Comparison of ENCODE assay signal across 27 cellular contexts in genomic region chr9:112034216-112034611, GRCh38.
DNase-seq lines count a peak whose midpoint lies in the region; ATAC-seq and TF ChIP-seq lines count a peak whose summit lies in the region.
"Had no signal": no experiment of that assay in that cellular context is flagged by ENCODE, and none has a peak within 500 bp of the region (broad histone marks: within the 10 kb centered on the region; RNA-seq: fewer than 3 reads in every experiment).

No MANE protein-coding gene starts in this region.

- TF ChIP-seq CTCF in SK-N-SH (IDR thresholded peaks at IDR 0.05) (no peak), chondrocyte (IDR thresholded peaks at IDR 0.05) (no peak), mammary epithelial cell (conservative IDR thresholded peaks at IDR 0.05 in 1 of 2, IDR thresholded peaks at IDR 0.05 in 1 of 2; ENCODE audit: extremely low read depth in 1 of 2, insufficient read depth in 1 of 2, low read depth in 1 of 2, low read length in 2 of 2) (no peak)

- no peak overlapping the region for H3K4ac ChIP-seq in trophoblast cell (ENCODE audit: low read depth, low read length)

- H3K4me2 ChIP-seq in SK-N-SH (no peak overlapping the region), trophoblast cell (ENCODE audit: low read length) (no peak overlapping the region), mammary epithelial cell (ENCODE audit: insufficient read depth, low read depth, low read length) (no peak overlapping the region)
- H3K4me2 ChIP-seq: hepatocyte had no signal

- H3K27me3 Mint-ChIP-seq in IgD-negative memory B cell (no peaks in the 10 kb centered on the region), chondrocyte (ENCODE audit: low read depth) (no peaks in the 10 kb centered on the region)
- H3K27me3 Mint-ChIP-seq: brain; CD4-positive, alpha-beta memory T cell; effector memory CD8-positive, alpha-beta T cell had no signal

- no peak for TF ChIP-seq EP300 in SK-N-SH (IDR thresholded peaks at IDR 0.05; ENCODE audit: borderline replicate concordance in 1 of 2, low read depth in 1 of 2, low read length in 1 of 2)

- H3K27ac ChIP-seq in SK-N-SH (ENCODE audit: low read depth in 2 of 2, low read length in 1 of 2) (peak overlapping the region in 1 of 2 experiments; percentile 37; a peak in 2 of 4 replicates), trophoblast cell (ENCODE audit: low read depth, low read length) (no peak overlapping the region), mammary epithelial cell (ENCODE audit: insufficient read depth, low read depth, low read length) (no peak overlapping the region)
- H3K27ac ChIP-seq: 22Rv1, SJCRH30, transverse colon had no signal

- H3K14ac ChIP-seq in trophoblast cell (ENCODE audit: low read length) = no peak overlapping the region

- peaks cover 15% of the 10 kb centered on the region for H3F3A ChIP-seq in SK-N-SH (replicated peaks; ENCODE audit: insufficient read depth)

- intact Hi-C loops in mammary epithelial cell (cut with micrococcal nuclease) = no loop called here

- BruUV-seq in mammary epithelial cell (replicated peaks; lab: Mats Ljungman, UMichigan) = no TSS peak

- no peak overlapping the region for H2BK12ac ChIP-seq in trophoblast cell (ENCODE audit: low read length)

- H3K79me1 ChIP-seq in trophoblast cell (ENCODE audit: low read length) = peaks cover 6% of the 10 kb centered on the region

- no peak overlapping the region for H2BK5ac ChIP-seq in trophoblast cell (ENCODE audit: low read depth, low read length, poor library complexity)

- H3K4me3 Mint-ChIP-seq in IgD-negative memory B cell (peak overlapping the region in 2 of 4 donors; percentile 21 to 55), chondrocyte (ENCODE audit: unreplicated experiment) (no peak overlapping the region)
- H3K4me3 Mint-ChIP-seq: brain; nephron; T-helper 1 cell treated with Interleukin-12 subunit alpha and Interleukin-12 subunit beta and Interleukin-4 antibody, amounts not matched to agents 30 μg/mL and 1 μg/mL, for 36 hours had no signal

- H2AFZ ChIP-seq in SK-N-SH (ENCODE audit: low read depth) (no peak overlapping the region), trophoblast cell (ENCODE audit: insufficient read depth, low read length, poor library complexity) (no peak overlapping the region), mammary epithelial cell (ENCODE audit: low read depth, low read length) (no peak overlapping the region)
- H2AFZ ChIP-seq: hepatocyte had no signal

- no peak overlapping the region for H2BK120ac ChIP-seq in trophoblast cell (ENCODE audit: insufficient read depth, low read length, poor library complexity)

- WGBS in SK-N-SH (ENCODE audit: low lambda C conversion rate) = 90% methylated on average over 2 of the region's 2 CpGs
- no CpG with 5 or more reads among the region's 2 CpGs for WGBS in trophoblast cell (ENCODE audit: extremely low coverage, insufficient coverage, insufficient read length)
- 92% methylated on average over 2 of the region's 2 CpGs for WGBS in mammary epithelial cell (ENCODE audit: low coverage, missing lambda C conversion rate)

- H4K20me1 ChIP-seq in SK-N-SH (ENCODE audit: insufficient read depth) = no peaks in the 10 kb centered on the region
- H4K20me1 ChIP-seq in mammary epithelial cell (ENCODE audit: insufficient read depth, low read length) = no peaks in the 10 kb centered on the region

- H3K9me3 Mint-ChIP-seq in IgD-negative memory B cell (peaks cover 0 to 3% (median 0%) of the 10 kb centered on the region in 3 donors), chondrocyte (ENCODE audit: low read depth) (no peaks in the 10 kb centered on the region)
- H3K9me3 Mint-ChIP-seq: brain; CD4-positive, alpha-beta memory T cell; effector memory CD8-positive, alpha-beta T cell; nephron; T-helper 1 cell treated with Interleukin-12 subunit alpha and Interleukin-12 subunit beta and Interleukin-4 antibody, amounts not matched to agents 30 μg/mL and 1 μg/mL, for 36 hours had no signal

- H3K36me3 Mint-ChIP-seq in IgD-negative memory B cell (no peaks in the 10 kb centered on the region), chondrocyte (ENCODE audit: low read depth) (no peaks in the 10 kb centered on the region)

- H3K9ac ChIP-seq in SK-N-SH (no peak overlapping the region), trophoblast cell (ENCODE audit: low read length) (no peak overlapping the region), mammary epithelial cell (ENCODE audit: insufficient read depth, low read length) (no peak overlapping the region)

- no peak overlapping the region for H4K91ac ChIP-seq in trophoblast cell (ENCODE audit: low read depth, low read length)

- peak overlapping the region in 2 of 3 donors; percentile 39 to 93 for H3K27ac Mint-ChIP-seq in IgD-negative memory B cell
- peak overlapping the region; percentile 38 for H3K27ac Mint-ChIP-seq in chondrocyte (ENCODE audit: unreplicated experiment)
- H3K27ac Mint-ChIP-seq: brain; effector memory CD8-positive, alpha-beta T cell; nephron; T-helper 1 cell treated with Interleukin-12 subunit alpha and Interleukin-12 subunit beta and Interleukin-4 antibody, amounts not matched to agents 30 μg/mL and 1 μg/mL, for 36 hours had no signal

- no peak for ATAC-seq in SK-N-SH treated with all-trans-retinoic acid at 6 μM for 48 hours
- ATAC-seq in HG02588 (IDR thresholded peaks at IDR 0.05; ENCODE audit: unreplicated experiment) = no peak
- ATAC-seq: effector memory CD8-positive, alpha-beta T cell; esophagus mucosa; right cardiac atrium had no signal

- dilution Hi-C loops in mammary epithelial cell (cut with HindIII; ENCODE audit: low sequenced_read_pairs) = no loop called here

- no peak overlapping the region for H4K12ac ChIP-seq in trophoblast cell (ENCODE audit: low read depth, low read length)

- POLR2A ChIA-PET in SK-N-SH (lab: Yijun Ruan, JAX) = no interaction called here

- H3K4me1 ChIP-seq in SK-N-SH (ENCODE audit: control insufficient read depth in 1 of 2, insufficient read depth in 2 of 2, low read depth in 1 of 2, low read length in 1 of 2) (peaks cover 0 to 34% of the 10 kb centered on the region in 2 experiments), trophoblast cell (ENCODE audit: control insufficient read depth in 1 of 2, insufficient read depth in 2 of 2, low read length in 2 of 2) (peaks cover 12 to 14% of the 10 kb centered on the region in 2 experiments), mammary epithelial cell (ENCODE audit: insufficient read depth, low read length) (peaks cover 20% of the 10 kb centered on the region)

- DNase-seq in SK-N-SH (no peak), chondrocyte (ENCODE audit: low spot score) (no peak), trophoblast cell (no peak), mammary epithelial cell (no peak), HUDEP-2 (lab: John Stamatoyannopoulos, UW; ENCODE audit: unreplicated experiment in 76 of 76) (no peak)
- DNase-seq: CD4-positive, alpha-beta memory T cell; DMS 273 treated with DMSO at 0.1 percent for 48 hours; effector memory CD8-positive, alpha-beta T cell; foreskin melanocyte; Kasumi-1; left lung; NCI-H187; NCI-H2171 treated with DMSO at 0.1 percent for 48 hours; NCI-H524 treated with DMSO at 0.1 percent for 48 hours; pancreas; right cardiac atrium; SJCRH30; transverse colon had no signal

- no peak overlapping the region for H2AK5ac ChIP-seq in trophoblast cell (ENCODE audit: low read length)

- no peaks in the 10 kb centered on the region for H3K9me2 ChIP-seq in SK-N-SH

- H3K79me2 ChIP-seq in SK-N-SH (ENCODE audit: insufficient read depth) (no peaks in the 10 kb centered on the region), trophoblast cell (ENCODE audit: control insufficient read depth, insufficient read depth, low read length, poor library complexity) (no peaks in the 10 kb centered on the region), mammary epithelial cell (ENCODE audit: insufficient read depth, low read length) (no peaks in the 10 kb centered on the region)
- H3K79me2 ChIP-seq: hepatocyte had no signal

- H3K9me3 ChIP-seq in SK-N-SH (no peaks in the 10 kb centered on the region), trophoblast cell (ENCODE audit: insufficient read depth, low read depth, low read length) (no peaks in the 10 kb centered on the region), mammary epithelial cell (replicated peaks; ENCODE audit: insufficient read depth, low read length) (no peaks in the 10 kb centered on the region)
- H3K9me3 ChIP-seq: left lung, pancreas, transverse colon had no signal

- H3K4me3 ChIP-seq in SK-N-SH (ENCODE audit: low read depth in 2 of 2, low read length in 1 of 2) (no peak overlapping the region), trophoblast cell (ENCODE audit: low read depth, low read length) (no peak overlapping the region), mammary epithelial cell (replicated peaks in 1 of 3; ENCODE audit: insufficient read depth in 1 of 3, low read depth in 2 of 3, low read length in 3 of 3) (no peak overlapping the region)
- H3K4me3 ChIP-seq: hepatocyte, left lung, pancreas, SJCRH30, transverse colon had no signal

- H3K23ac ChIP-seq in trophoblast cell (ENCODE audit: low read length) = no peak overlapping the region

- H3K36me3 ChIP-seq in SK-N-SH (replicated peaks in 1 of 2; ENCODE audit: control insufficient read depth in 1 of 2, insufficient read depth in 2 of 2, low read length in 1 of 2) = no peaks in the 10 kb centered on the region
- peaks cover 0 to 2% of the 10 kb centered on the region in 2 experiments for H3K36me3 ChIP-seq in trophoblast cell (ENCODE audit: control insufficient read depth in 1 of 2, insufficient read depth in 2 of 2, low read length in 2 of 2)
- no peaks in the 10 kb centered on the region for H3K36me3 ChIP-seq in mammary epithelial cell (ENCODE audit: insufficient read depth, low read length)
- H3K36me3 ChIP-seq: pancreas, SJCRH30, transverse colon had no signal

- in situ Hi-C loops in mammary epithelial cell (cut with MboI; ENCODE audit: low sequenced_read_pairs in 2 of 2) = no loop called here

- H3K4me1 Mint-ChIP-seq in IgD-negative memory B cell = peaks cover 72 to 80% (median 77%) of the 10 kb centered on the region in 3 donors
- H3K4me1 Mint-ChIP-seq in chondrocyte (ENCODE audit: low read depth) = peaks cover 78% of the 10 kb centered on the region
- H3K4me1 Mint-ChIP-seq: brain had no signal

- H3K18ac ChIP-seq in trophoblast cell (ENCODE audit: low read length) = peak overlapping the region; percentile 6

- CTCF ChIA-PET in SK-N-SH (lab: Yijun Ruan, JAX) (interaction anchor here (1.0 kb wide), 1 partner anchor 34 kb away, joined by 3 read pairs; no protein-coding TSS in a partner anchor), mammary epithelial cell (lab: Charles Lee; ENCODE audit: low non-redundant PET) (no interaction called here)

- no peak for TF ChIP-seq RAD21 in SK-N-SH (IDR thresholded peaks at IDR 0.05; ENCODE audit: low read length)

- H4K8ac ChIP-seq in trophoblast cell (ENCODE audit: low read depth, low read length) = no peak overlapping the region

- H3K27me3 ChIP-seq in SK-N-SH (ENCODE audit: insufficient read depth) (no peaks in the 10 kb centered on the region), trophoblast cell (ENCODE audit: insufficient read depth, low read length) (no peaks in the 10 kb centered on the region), mammary epithelial cell (ENCODE audit: insufficient read depth, low read length) (no peaks in the 10 kb centered on the region)
- H3K27me3 ChIP-seq: hepatocyte, left lung, pancreas, SJCRH30, transverse colon had no signal

TF ChIP-seq in SK-N-SH, 30 proteins besides CTCF, POLR2A, EP300 and RAD21 (continues in another document):
- 0 out of 2 replicates have a peak, but pooled peaks have one; percentile 13 for TF ChIP-seq NFIC (IDR thresholded peaks at IDR 0.05; ENCODE audit: borderline replicate concordance)

TF ChIP-seq in SK-N-SH treated with all-trans-retinoic acid at 6 μM for 48 hours, 23 proteins besides CTCF, POLR2A, EP300 and RAD21 (continues in another document):
- no peak for TF ChIP-seq RARB (CRISPR knock-in tag; IDR thresholded peaks at IDR 0.05)
